In the genomic region with DNA sequence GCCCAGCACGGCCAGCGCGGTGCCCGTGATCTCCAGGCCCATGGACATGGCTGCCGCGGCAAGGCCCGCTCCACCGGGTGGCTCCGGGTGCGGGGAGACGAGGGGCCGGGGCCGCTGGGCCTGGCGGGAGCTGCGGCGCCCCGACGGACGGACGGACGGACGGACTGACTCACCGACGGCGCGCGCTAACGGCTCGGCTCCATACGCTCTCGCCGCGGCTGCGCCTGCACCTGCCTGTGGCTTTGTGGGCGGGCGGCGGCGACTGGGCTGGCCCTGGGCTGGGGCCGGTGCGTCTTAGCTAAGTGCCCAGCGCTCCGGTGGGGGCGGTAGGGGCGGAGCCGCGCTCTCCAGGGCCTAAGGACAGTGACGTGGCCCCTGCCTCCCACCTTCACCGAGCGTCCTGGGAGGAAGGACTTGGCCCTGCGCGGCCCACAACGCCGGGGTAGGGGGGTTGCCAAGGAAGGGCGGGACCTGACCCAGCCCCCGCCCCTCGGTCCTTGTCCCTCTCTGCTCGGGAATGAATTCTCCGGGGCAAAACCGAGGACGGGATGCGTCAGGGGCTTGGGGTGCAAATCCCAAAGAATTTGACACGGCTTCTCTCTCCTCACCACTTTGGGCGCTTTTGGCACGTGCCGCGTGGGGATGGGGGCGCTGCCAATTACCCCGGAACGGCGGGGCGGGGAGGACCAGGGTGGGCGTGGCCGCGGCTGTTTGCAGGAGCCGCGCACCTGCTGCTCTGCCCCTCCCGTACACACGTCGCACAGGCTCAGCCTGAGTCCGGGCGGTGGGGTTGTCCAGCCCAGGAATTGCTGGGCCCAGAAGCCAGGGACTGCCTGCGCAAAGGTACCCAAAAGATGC, we compare ENCODE assay signal across 8 cellular contexts. TPM values are rescaled to one million over a fixed set of nuclear protein-coding genes. Genes with fewer than 3 reads are reported as not detected.
A peak's percentile ranks its signal among the peaks of the same experiment; 100 is the strongest.
DNase-seq lines count a peak whose midpoint lies in the region; ATAC-seq, FAIRE-seq and TF ChIP-seq lines count a peak whose summit lies in the region.

A gene with protein sequence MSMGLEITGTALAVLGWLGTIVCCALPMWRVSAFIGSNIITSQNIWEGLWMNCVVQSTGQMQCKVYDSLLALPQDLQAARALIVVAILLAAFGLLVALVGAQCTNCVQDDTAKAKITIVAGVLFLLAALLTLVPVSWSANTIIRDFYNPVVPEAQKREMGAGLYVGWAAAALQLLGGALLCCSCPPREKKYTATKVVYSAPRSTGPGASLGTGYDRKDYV (minus strand): TSS at position 269 of the 858 bp plus-strand sequence. CDS start 221 bp downstream, at position 48.

- in situ Hi-C loops in ACHN (cut with HindIII; ENCODE audit: low pct_ligation_motif_present, low pct_unique_long_range_greater_than_20kb, low sequenced_read_pairs) = no loop called here

- peak within 1 kb of the TSS; percentile 69 for H3K4ac ChIP-seq in H1 (replicated peaks; ENCODE audit: insufficient read length, low read depth, low read length)

- H3K4me1 ChIP-seq in HUES6 (ENCODE audit: control insufficient read depth, insufficient read depth, low read length) (peaks cover 9% of the 10 kb centered on the region; the same call in 1 of the 2 replicates), H1 (replicated peaks in 1 of 4; ENCODE audit: control insufficient read depth in 3 of 4, insufficient read depth in 4 of 4, low read length in 3 of 4) (peaks cover 0 to 13% (median 9%) of the 10 kb centered on the region in 4 experiments; a peak in 6 of 7 replicates)

- no peak for TF ChIP-seq RAD21 in H1 (IDR thresholded peaks at IDR 0.05 in 1 of 2, conservative IDR thresholded peaks at IDR 0.05 in 1 of 2; ENCODE audit: low read depth in 2 of 2, low read length in 2 of 2)

- peak in 1 of 2 experiments; percentile 50; a peak in 1 of 3 replicates for TF ChIP-seq EP300 in H1 (IDR thresholded peaks at IDR 0.05; ENCODE audit: borderline replicate concordance in 1 of 2, low read depth in 2 of 2, low read length in 2 of 2)

- 2% methylated on average over 75 of the region's 82 CpGs; no CpG with 5 or more reads in 1 of the 2 experiments for WGBS in H1 (ENCODE audit: extremely low coverage in 1 of 2, insufficient coverage in 1 of 2, insufficient read length in 1 of 2, insufficient replicate concordance in 2 of 2, low coverage in 1 of 2, low lambda C conversion rate in 2 of 2, missing lambda C conversion rate in 1 of 2), 2 experiments

- no peaks in the 10 kb centered on the region for H3K4me1 Mint-ChIP-seq in nephron

- peak within 1 kb of the TSS; percentile 47 for H4K5ac ChIP-seq in H1 (ENCODE audit: insufficient read length, low read depth, low read length)

- no peak for FAIRE-seq in RCC 7860 (lab: Jason Lieb, UNC)
- FAIRE-seq in H1 (lab: Jason Lieb, UNC) = no peak

- no peaks in the 10 kb centered on the region; the same call in none of the 2 replicates for H3K79me1 ChIP-seq in H1 (ENCODE audit: low read depth, low read length)

- no peak within 1 kb of the TSS for H3K56ac ChIP-seq in H1 (replicated peaks; ENCODE audit: insufficient read length, low read depth, low read length)

- H3K9me3 Mint-ChIP-seq in nephron = no peaks in the 10 kb centered on the region

- peak within 1 kb of the TSS; percentile 56; the same call in 1 of the 2 replicates for H2AK5ac ChIP-seq in H1 (ENCODE audit: low read depth, low read length)

- DNase-seq in ACHN (peak; percentile 89), RCC 7860 (ENCODE audit: low spot score) (peak; percentile 37), H1 (ENCODE audit: low read depth in 1 of 2, low spot score in 2 of 2) (peak; percentile 79 to 92), Kasumi-1 (lab: John Stamatoyannopoulos, UW) (no peak)

- H3K27ac Mint-ChIP-seq in nephron = peak within 1 kb of the TSS in 2 of 3 experiments; percentile 43 to 81

- H4K8ac ChIP-seq in H1 (ENCODE audit: extremely low read depth, insufficient read depth, low read length) = peak within 1 kb of the TSS; percentile 94

- H3K36me3 ChIP-seq in HUES6 (ENCODE audit: control insufficient read depth, insufficient read depth, low read length) = no peaks in the 10 kb centered on the region
- H3K36me3 ChIP-seq in H1 (ENCODE audit: control insufficient read depth in 2 of 4, insufficient read depth in 4 of 4, low read length in 3 of 4) = 0 out of 8 replicates have a peak, but pooled peaks cover 0 to 2% (median 0%) of the 10 kb centered on the region in 4 experiments

- CTCF ChIA-PET in H1 (lab: Charles Lee; ENCODE audit: partially characterized antibody) = interaction anchor here (0.5 to 1.7 kb wide), 7 partner anchors 26 to 195 kb away, joined by 3 to 5 read pairs (median 4); no protein-coding TSS in a partner anchor

- peak within 1 kb of the TSS; percentile 92 for H3K18ac ChIP-seq in H1 (ENCODE audit: extremely low read depth, low read length)

- no peak within 1 kb of the TSS for H2BK120ac ChIP-seq in H1 (replicated peaks; ENCODE audit: low read depth, low read length)

- peaks cover 0 to 3% of the 10 kb centered on the region in 2 experiments for H4K20me1 ChIP-seq in H1 (replicated peaks in 1 of 2; ENCODE audit: control insufficient read depth in 1 of 2, insufficient read depth in 2 of 2, low read length in 2 of 2)

- POLR2A ChIA-PET in H1 (lab: Charles Lee; ENCODE audit: partially characterized antibody) = interaction anchor here (0.8 to 3.7 kb wide), 6 partner anchors 12 to 72 kb away, joined by 3 to 47 read pairs (median 5); a partner anchor contains a TSS

- H3K27ac ChIP-seq in HUES6 (ENCODE audit: low read depth, low read length) = no peak within 1 kb of the TSS
- peak within 1 kb of the TSS; percentile 45 for H3K27ac ChIP-seq in H1 (ENCODE audit: low read depth, low read length)

- H2BK15ac ChIP-seq in H1 (ENCODE audit: low read length) = peak within 1 kb of the TSS; percentile 100; the same call in 1 of the 2 replicates

- H3K27me3 ChIP-seq in HUES6 (ENCODE audit: control insufficient read depth, insufficient read depth, low read length) (peaks cover 37% of the 10 kb centered on the region; the same call in 1 of the 2 replicates), H1 (replicated peaks in 1 of 4; ENCODE audit: control insufficient read depth in 3 of 4, extremely low read depth in 1 of 4, insufficient read depth in 3 of 4, low read length in 3 of 4) (peaks cover 0 to 3% (median 0%) of the 10 kb centered on the region in 4 experiments; a peak in 2 of 7 replicates)

- H3K9ac ChIP-seq in HUES6 (ENCODE audit: low read length) = peak within 1 kb of the TSS; percentile 5
- peak within 1 kb of the TSS; percentile 43 to 72 (median 68); a peak in 6 of 7 replicates for H3K9ac ChIP-seq in H1 (replicated peaks in 1 of 4; ENCODE audit: extremely low read depth in 1 of 4, low read depth in 3 of 4, low read length in 3 of 4)

- peak within 1 kb of the TSS; percentile 88 for H2BK12ac ChIP-seq in H1 (ENCODE audit: low read depth, low read length)

- H3K4me3 Mint-ChIP-seq in nephron = peak within 1 kb of the TSS; percentile 65 to 77 (median 73)

- no peaks in the 10 kb centered on the region for H3K9me3 ChIP-seq in HUES6 (ENCODE audit: control insufficient read depth, insufficient read depth, low read depth, low read length)
- no peaks in the 10 kb centered on the region for H3K9me3 ChIP-seq in H1 (ENCODE audit: insufficient read depth in 2 of 2, low read depth in 1 of 2, low read length in 1 of 2)

- peak in 1 of 2 experiments; percentile 76; a peak in 2 of 3 replicates for TF ChIP-seq POLR2A in H1 (IDR thresholded peaks at IDR 0.05; ENCODE audit: control extremely low read depth in 1 of 2, low read depth in 2 of 2, low read length in 2 of 2)

- no peak within 1 kb of the TSS for H3K14ac ChIP-seq in H1 (ENCODE audit: insufficient read length)

- H3K23me2 ChIP-seq in H1 (ENCODE audit: low read depth, low read length) = peaks cover 9% of the 10 kb centered on the region; the same call in 1 of the 2 replicates

- H2BK20ac ChIP-seq in H1 (ENCODE audit: low read length) = peak within 1 kb of the TSS; percentile 90; the same call in 1 of the 2 replicates

- ATAC-seq in GM19455 (IDR thresholded peaks at IDR 0.05; ENCODE audit: unreplicated experiment) (no peak), GM21825 (IDR thresholded peaks at IDR 0.05; ENCODE audit: unreplicated experiment) (no peak)

- TF ChIP-seq CTCF in H1 (IDR thresholded peaks at IDR 0.05; ENCODE audit: control extremely low read depth in 1 of 3, insufficient read depth in 1 of 3, low read depth in 1 of 3, low read length in 3 of 3) = no peak
- TF ChIP-seq CTCF in nephron (IDR thresholded peaks at IDR 0.05; ENCODE audit: unreplicated experiment in 3 of 3) = no peak

- H3K4me3 ChIP-seq in HUES6 (ENCODE audit: low read depth, low read length) = peak within 1 kb of the TSS; percentile 76
- H3K4me3 ChIP-seq in H1 (ENCODE audit: extremely low read depth in 1 of 4, insufficient read depth in 2 of 4, low read depth in 3 of 4, low read length in 4 of 4) = peak within 1 kb of the TSS; percentile 39 to 65 (median 54)

- peak within 1 kb of the TSS; percentile 81 for H2AFZ ChIP-seq in H1 (ENCODE audit: low read length)

- H4K91ac ChIP-seq in H1 (replicated peaks; ENCODE audit: insufficient read length, low read length) = peak within 1 kb of the TSS; percentile 96

- H3K36me3 Mint-ChIP-seq in nephron (ENCODE audit: low read depth) = no peaks in the 10 kb centered on the region

- peaks cover 64% of the 10 kb centered on the region for H3K27me3 Mint-ChIP-seq in nephron (ENCODE audit: low read depth)

- peak within 1 kb of the TSS; percentile 56 for H2BK5ac ChIP-seq in H1 (ENCODE audit: low read depth, low read length)

- no peaks in the 10 kb centered on the region for H3K79me2 ChIP-seq in H1 (ENCODE audit: control insufficient read depth in 1 of 2, insufficient read depth in 2 of 2, low read length in 2 of 2)

- H3K23ac ChIP-seq in H1 (ENCODE audit: insufficient read length) = no peak within 1 kb of the TSS

- H3K4me2 ChIP-seq in H1 (ENCODE audit: insufficient read depth in 1 of 2, low read depth in 2 of 2, low read length in 2 of 2) = peak within 1 kb of the TSS; percentile 58 to 90

TF ChIP-seq in H1, 55 proteins besides CTCF, POLR2A, EP300 and RAD21 (continues in another document):
- no peak for TF ChIP-seq SRF (IDR thresholded peaks at IDR 0.05; ENCODE audit: low read depth, low read length)

RNA-seq across cellular contexts. Expression of the gene that starts here (rescaled TPM):
- 19.1 and 20.8 TPM in 2 replicates for total RNA-seq in H1 (2021; fragmentation: NEBNext Ultra II Directional; extraction: Animal tissue kit (Norgen Biotek cat#: 25700))
- 65.2 and 91.2 TPM in 2 replicates for polyA plus RNA-seq in H1 (2011; rRNA removed)
- polyA plus RNA-seq in H1 (2011; cell fraction: cytosol; rRNA removed) = 58.8 TPM
- 34.8 TPM for polyA plus RNA-seq in H1 (2011; cell fraction: nucleus; rRNA removed)
- polyA plus RNA-seq in H1 (2012, experiment 1 of 2) = 9.8 to 35.8 TPM (median 30.8 TPM) in 4 replicates
- polyA plus RNA-seq in H1 (2012, experiment 2 of 2) = 21.8 TPM
- polyA plus RNA-seq in H1 (2013, experiment 1 of 2) = 21.4 TPM
- polyA plus RNA-seq in H1 (2013, experiment 2 of 2) = 23.6 TPM
- polyA minus RNA-seq in H1 (2011; rRNA and poly(A)+ RNA removed) = 9.0 and 10.2 TPM in 2 replicates
- 22.8 TPM for polyA minus RNA-seq in H1 (2011; cell fraction: cytosol; rRNA and poly(A)+ RNA removed)
- 20.8 TPM for polyA minus RNA-seq in H1 (2011; cell fraction: nucleus; rRNA and poly(A)+ RNA removed)

Comparison
In these comparisons a context has a peak if more than half of its experiments do, and no peak if none do; other contexts are left out.
1. DNase-seq: peak in ACHN (single experiment), RCC 7860 (single experiment) and H1 (2 of 2); none in Kasumi-1 (0 of 2).